22 cellular contexts compared by ENCODE assay signal in genomic region chr4:183388777-183389176, GRCh38. TPM values are rescaled to one million over a fixed set of nuclear protein-coding genes. Genes with fewer than 3 reads are reported as not detected.
DNase-seq lines count a peak whose midpoint lies in the region; ATAC-seq and TF ChIP-seq lines count a peak whose summit lies in the region.
"Had no signal": no experiment of that assay in that cellular context is flagged by ENCODE, and none has a peak within 500 bp of the region (broad histone marks: within the 10 kb centered on the region; RNA-seq: fewer than 3 reads in every experiment).

No MANE protein-coding gene starts in this region.

- DNase-seq in ELF-1 (ENCODE audit: low read depth, low spot score) (peak; percentile 36), NCI-H69 (lab: John Stamatoyannopoulos, UW) (peak; percentile 28), chondrocyte (ENCODE audit: low spot score) (peak; percentile 7), progenitor cell of endocrine pancreas (ENCODE audit: low spot score, unreplicated experiment) (no peak), occipital lobe (lab: John Stamatoyannopoulos, UW) (no peak)
- DNase-seq: 8988T; ACHN; AML-193; BE2C; CD4-positive, alpha-beta T cell; CD8-positive, alpha-beta memory T cell; DMS 273 treated with DMSO at 0.1 percent for 48 hours; DMS79; EL; GF-D8; H9 had no signal

- H3K4me1 Mint-ChIP-seq in chondrocyte (ENCODE audit: low read depth) (no peaks in the 10 kb centered on the region), progenitor cell of endocrine pancreas (ENCODE audit: low read depth) (peaks cover 32% of the 10 kb centered on the region)

- H3K9me3 Mint-ChIP-seq in chondrocyte (ENCODE audit: low read depth) (no peaks in the 10 kb centered on the region), progenitor cell of endocrine pancreas (ENCODE audit: low read depth) (no peaks in the 10 kb centered on the region)
- H3K9me3 Mint-ChIP-seq: CD4-positive, alpha-beta T cell; CD8-positive, alpha-beta memory T cell had no signal

- TF ChIP-seq CTCF in chondrocyte (IDR thresholded peaks at IDR 0.05) = no peak
- no peak for TF ChIP-seq CTCF in progenitor cell of endocrine pancreas (IDR thresholded peaks at IDR 0.05; ENCODE audit: unreplicated experiment)

- no peak overlapping the region for H3K27ac Mint-ChIP-seq in chondrocyte (ENCODE audit: unreplicated experiment)
- peak overlapping the region; percentile 59 for H3K27ac Mint-ChIP-seq in progenitor cell of endocrine pancreas
- H3K27ac Mint-ChIP-seq: CD14-positive monocyte; CD4-positive, alpha-beta T cell; CD8-positive, alpha-beta memory T cell; GM23338; H9 had no signal

- H3K27me3 Mint-ChIP-seq in chondrocyte (ENCODE audit: low read depth) = peaks cover 12% of the 10 kb centered on the region
- peaks cover 3% of the 10 kb centered on the region for H3K27me3 Mint-ChIP-seq in progenitor cell of endocrine pancreas

- no peak for ATAC-seq in HG03521 (IDR thresholded peaks at IDR 0.05; ENCODE audit: unreplicated experiment)
- no peak for ATAC-seq in esophagus mucosa
- ATAC-seq: A549, HCT116 had no signal

- H3K36me3 Mint-ChIP-seq in chondrocyte (ENCODE audit: low read depth) = no peaks in the 10 kb centered on the region
- peaks cover 2% of the 10 kb centered on the region for H3K36me3 Mint-ChIP-seq in progenitor cell of endocrine pancreas (ENCODE audit: insufficient read depth)
- H3K36me3 Mint-ChIP-seq: CD14-positive monocyte; CD8-positive, alpha-beta memory T cell had no signal

- H3K4me3 Mint-ChIP-seq in chondrocyte (ENCODE audit: unreplicated experiment) = no peak overlapping the region
- H3K4me3 Mint-ChIP-seq in progenitor cell of endocrine pancreas (ENCODE audit: low read depth) = no peak overlapping the region
- H3K4me3 Mint-ChIP-seq: CD14-positive monocyte; CD4-positive, alpha-beta T cell; CD8-positive, alpha-beta memory T cell; GM23338; H9 had no signal

RNA-seq across cellular contexts. Expression of gene CDKN2AIP, which starts 55.7 kb away (rescaled TPM):
- total RNA-seq in chondrocyte (9.4 to 11.8 TPM (median 10.7 TPM) in 3 replicates), progenitor cell of endocrine pancreas (22.0 and 25.9 TPM in 2 replicates), esophagus mucosa (17.8 TPM), occipital lobe (28.5 TPM)

Comparison
In these comparisons a context has a peak if more than half of its experiments do, and no peak if none do; other contexts are left out.
1. DNase-seq: peak in ELF-1 (single experiment), NCI-H69 (single experiment) and chondrocyte (single experiment); none in progenitor cell of endocrine pancreas (single experiment) and occipital lobe (single experiment).